ENCODE assay signal across 25 cellular contexts in genomic region chr12:115388139-115388538, GRCh38.
"Had no signal": no experiment of that assay in that cellular context is flagged by ENCODE, and none has a peak within 500 bp of the region (broad histone marks: within the 10 kb centered on the region; RNA-seq: fewer than 3 reads in every experiment).

No MANE protein-coding gene starts in this region.

- H3K27ac ChIP-seq: ascending aorta, brain microvascular endothelial cell, foreskin keratinocyte, hepatocyte, lower lobe of right lung, upper lobe of right lung, WERI-Rb-1 had no signal

- H3K27me3 ChIP-seq: ascending aorta, brain microvascular endothelial cell, foreskin keratinocyte, hepatocyte, upper lobe of right lung had no signal

- H3K4me1 ChIP-seq: ascending aorta, lower lobe of right lung, upper lobe of right lung had no signal

- H3K36me3 ChIP-seq: ascending aorta, brain microvascular endothelial cell, lower lobe of right lung, upper lobe of right lung, WERI-Rb-1 had no signal

- H3K27ac Mint-ChIP-seq: activated CD4-positive, alpha-beta T cell treated with anti-CD3 and anti-CD28 coated beads, Interleukin-2, amount 10 ng/mL, durations not matched to agents 7 days and 5 days; activated CD8-positive, alpha-beta T cell treated with anti-CD3 and anti-CD28 coated beads, Interleukin-2, amount 10 ng/mL, durations not matched to agents 7 days and 5 days; activated naive CD4-positive, alpha-beta T cell treated with anti-CD3 and anti-CD28 coated beads, Interleukin-2, amount 50 U/mL, for 72 hours; dendritic cell treated with granulocyte-macrophage colony-stimulating factor and Interleukin-4, amounts not matched to agents 40 ng/mL and 50 ng/mL, for 4 days; immature natural killer cell; naive thymus-derived CD4-positive, alpha-beta T cell had no signal

- H3K27me3 Mint-ChIP-seq: activated CD4-positive, alpha-beta T cell treated with anti-CD3 and anti-CD28 coated beads, Interleukin-2, amount 10 ng/mL, durations not matched to agents 7 days and 5 days; dendritic cell treated with granulocyte-macrophage colony-stimulating factor and Interleukin-4, amounts not matched to agents 40 ng/mL and 50 ng/mL, for 4 days had no signal

- H3K4me1 Mint-ChIP-seq: activated CD4-positive, alpha-beta T cell treated with anti-CD3 and anti-CD28 coated beads, Interleukin-2, amount 10 ng/mL, durations not matched to agents 7 days and 5 days; immature natural killer cell; naive thymus-derived CD4-positive, alpha-beta T cell had no signal

- H3K9me3 Mint-ChIP-seq: activated CD4-positive, alpha-beta T cell treated with anti-CD3 and anti-CD28 coated beads, Interleukin-2, amount 10 ng/mL, durations not matched to agents 7 days and 5 days; dendritic cell treated with granulocyte-macrophage colony-stimulating factor and Interleukin-4, amounts not matched to agents 40 ng/mL and 50 ng/mL, for 4 days; neural crest cell had no signal

- H3K79me2 ChIP-seq: hepatocyte had no signal

- H3K36me3 Mint-ChIP-seq: immature natural killer cell; naive thymus-derived CD4-positive, alpha-beta T cell had no signal

- DNase-seq: activated CD4-positive, alpha-beta T cell treated with anti-CD3 and anti-CD28 coated beads, Interleukin-2, amount 10 ng/mL, durations not matched to agents 7 days and 5 days; activated CD4-positive, CD25-positive, alpha-beta regulatory T cell treated with anti-CD3 and anti-CD28 coated beads, Interleukin-2, amount 50 U/mL, for 72 hours; activated CD8-positive, alpha-beta T cell treated with anti-CD3 and anti-CD28 coated beads, Interleukin-2, amount 10 ng/mL, durations not matched to agents 7 days and 5 days; activated gamma-delta T cell treated with Interleukin-2 at 50 U/mL for 16 hours; brain microvascular endothelial cell; caudate nucleus; effector CD4-positive, alpha-beta T cell; erythroblast; foreskin keratinocyte; immature natural killer cell; lower lobe of right lung; naive thymus-derived CD4-positive, alpha-beta T cell; occipital lobe; posterior cingulate gyrus; retina; stimulated activated CD4-positive, alpha-beta T cell treated with anti-CD3 and anti-CD28 coated beads, Interleukin-4, amount 100 ng/mL, for 24 hours; stimulated activated naive CD4-positive, alpha-beta T cell treated with Interleukin-2 at 50 U/mL for 16 hours; T-helper 9 cell; upper lobe of right lung; WERI-Rb-1 had no signal

- H3K4me3 ChIP-seq: ascending aorta, hepatocyte, lower lobe of right lung, upper lobe of right lung had no signal

- ATAC-seq: activated CD8-positive, alpha-beta T cell treated with anti-CD3 and anti-CD28 coated beads, Interleukin-2, amount 10 ng/mL, durations not matched to agents 7 days and 5 days; activated naive CD4-positive, alpha-beta T cell treated with anti-CD3 and anti-CD28 coated beads, Interleukin-2, amount 50 U/mL, for 72 hours; foreskin keratinocyte; lower lobe of right lung; naive thymus-derived CD4-positive, alpha-beta T cell; upper lobe of right lung had no signal

- H3K4me3 Mint-ChIP-seq: activated CD4-positive, alpha-beta T cell treated with anti-CD3 and anti-CD28 coated beads, Interleukin-2, amount 10 ng/mL, durations not matched to agents 7 days and 5 days; activated CD8-positive, alpha-beta T cell treated with anti-CD3 and anti-CD28 coated beads, Interleukin-2, amount 10 ng/mL, durations not matched to agents 7 days and 5 days; dendritic cell treated with granulocyte-macrophage colony-stimulating factor and Interleukin-4, amounts not matched to agents 40 ng/mL and 50 ng/mL, for 4 days; immature natural killer cell; naive thymus-derived CD4-positive, alpha-beta T cell; neural crest cell had no signal

- H3K9me3 ChIP-seq: ascending aorta, lower lobe of right lung, upper lobe of right lung had no signal

- H3K4me2 ChIP-seq: hepatocyte had no signal
